8 cellular contexts compared by ENCODE assay signal in genomic region chr12:32756476-32757158, GRCh38. TPM values are rescaled to one million over a fixed set of nuclear protein-coding genes. Genes with fewer than 3 reads are reported as not detected.
DNase-seq lines count a peak whose midpoint lies in the region; ATAC-seq and TF ChIP-seq lines count a peak whose summit lies in the region.

No MANE protein-coding gene starts in this region.

- H3K36me3 Mint-ChIP-seq in T-helper 2 cell treated with Interferon-gamma antibody and Interleukin-4, amounts not matched to agents 5 μg/mL and 100 μg/mL, for 36 hours (ENCODE audit: low read depth) = peaks cover 16% of the 10 kb centered on the region
- H3K36me3 Mint-ChIP-seq in T-helper 17 cell (ENCODE audit: low read depth) (no peaks in the 10 kb centered on the region), glutamatergic neuron (ENCODE audit: unreplicated experiment) (no peaks in the 10 kb centered on the region)

- H3K4me3 ChIP-seq in subcutaneous abdominal adipose tissue (ENCODE audit: low read depth in 1 of 5, low read length in 5 of 5) (peak overlapping the region in 4 of 5 donors; percentile 79 to 100 (median 98)), right atrium auricular region (no peak overlapping the region)

- H3K4me1 Mint-ChIP-seq in T-helper 2 cell treated with Interferon-gamma antibody and Interleukin-4, amounts not matched to agents 5 μg/mL and 100 μg/mL, for 36 hours (ENCODE audit: low read depth) = peaks cover 19% of the 10 kb centered on the region
- H3K4me1 Mint-ChIP-seq in T-helper 17 cell (peaks cover 15% of the 10 kb centered on the region), glutamatergic neuron (ENCODE audit: low read depth, unreplicated experiment) (peaks cover 10% of the 10 kb centered on the region)

- H3K36me3 ChIP-seq in subcutaneous abdominal adipose tissue (ENCODE audit: control insufficient read depth in 5 of 5, insufficient read depth in 5 of 5, low read length in 5 of 5) (peaks cover 4 to 16% (median 9%) of the 10 kb centered on the region in 5 donors), right atrium auricular region (peaks cover 16% of the 10 kb centered on the region)

- H3K9me3 ChIP-seq in T-helper 17 cell (ENCODE audit: control insufficient read depth, low read length, poor library complexity, severe bottlenecking) (no peaks in the 10 kb centered on the region), subcutaneous abdominal adipose tissue (ENCODE audit: control insufficient read depth in 5 of 5, low read length in 5 of 5) (no peaks in the 10 kb centered on the region), right atrium auricular region (no peaks in the 10 kb centered on the region)

- no peaks in the 10 kb centered on the region for H3K27me3 Mint-ChIP-seq in T-helper 2 cell treated with Interferon-gamma antibody and Interleukin-4, amounts not matched to agents 5 μg/mL and 100 μg/mL, for 36 hours (ENCODE audit: low read depth)
- peaks cover 10% of the 10 kb centered on the region for H3K27me3 Mint-ChIP-seq in T-helper 17 cell
- peaks cover 4% of the 10 kb centered on the region for H3K27me3 Mint-ChIP-seq in glutamatergic neuron (ENCODE audit: unreplicated experiment)

- no peak for TF ChIP-seq CTCF in glutamatergic neuron (IDR thresholded peaks at IDR 0.05; ENCODE audit: partially characterized antibody, unreplicated experiment)
- no peak for TF ChIP-seq CTCF in right atrium auricular region (IDR thresholded peaks at IDR 0.05)

- no peaks in the 10 kb centered on the region for H3K9me3 Mint-ChIP-seq in T-helper 2 cell treated with Interferon-gamma antibody and Interleukin-4, amounts not matched to agents 5 μg/mL and 100 μg/mL, for 36 hours
- H3K9me3 Mint-ChIP-seq in glutamatergic neuron (ENCODE audit: unreplicated experiment) = peaks cover 4% of the 10 kb centered on the region

- no peak for DNase-seq in T-helper 2 cell treated with Interferon-gamma antibody and Interleukin-4, amounts not matched to agents 5 μg/mL and 100 μg/mL, for 36 hours (ENCODE audit: low spot score)
- DNase-seq in T-helper 2 cell (no peak), T-helper 17 cell (no peak), glutamatergic neuron (no peak), HPDE6-E6E7 (ENCODE audit: extremely low spot score) (no peak), right atrium auricular region (ENCODE audit: low spot score) (no peak)

- ATAC-seq in T-helper 17 cell = no peak
- no peak for ATAC-seq in HG03442 (IDR thresholded peaks at IDR 0.05; ENCODE audit: unreplicated experiment)

- H3K9ac ChIP-seq in subcutaneous abdominal adipose tissue (ENCODE audit: low read length in 5 of 5) = peak overlapping the region in 1 of 5 donors; percentile 92

- peak overlapping the region; percentile 74 for H3K4me3 Mint-ChIP-seq in T-helper 2 cell treated with Interferon-gamma antibody and Interleukin-4, amounts not matched to agents 5 μg/mL and 100 μg/mL, for 36 hours
- H3K4me3 Mint-ChIP-seq in T-helper 17 cell = peak overlapping the region; percentile 90
- peak overlapping the region; percentile 91 for H3K4me3 Mint-ChIP-seq in glutamatergic neuron (ENCODE audit: unreplicated experiment)

- peak overlapping the region; percentile 87 for H3K27ac ChIP-seq in subcutaneous abdominal adipose tissue (ENCODE audit: low read depth, low read length)
- peak overlapping the region in 1 of 2 donors; percentile 97 for H3K27ac ChIP-seq in right atrium auricular region

- H3K4me1 ChIP-seq in subcutaneous abdominal adipose tissue (ENCODE audit: control insufficient read depth in 5 of 5, insufficient read depth in 5 of 5, low read length in 5 of 5) (peaks cover 3 to 28% (median 23%) of the 10 kb centered on the region in 5 donors), right atrium auricular region (peaks cover 0 to 20% of the 10 kb centered on the region in 2 donors)

- peaks cover 0 to 2% (median 0%) of the 10 kb centered on the region in 5 donors for H3K27me3 ChIP-seq in subcutaneous abdominal adipose tissue (ENCODE audit: control insufficient read depth in 5 of 5, insufficient read depth in 4 of 5, low read length in 5 of 5)
- H3K27me3 ChIP-seq in right atrium auricular region = no peaks in the 10 kb centered on the region

- peak overlapping the region; percentile 62 for H3K27ac Mint-ChIP-seq in T-helper 2 cell treated with Interferon-gamma antibody and Interleukin-4, amounts not matched to agents 5 μg/mL and 100 μg/mL, for 36 hours
- H3K27ac Mint-ChIP-seq in T-helper 17 cell = peak overlapping the region; percentile 94
- peak overlapping the region; percentile 79 for H3K27ac Mint-ChIP-seq in glutamatergic neuron (ENCODE audit: unreplicated experiment)

RNA-seq across cellular contexts. Expression of gene YARS2, which starts 0.9 kb away (rescaled TPM):
- total RNA-seq in T-helper 17 cell (10 to 100 TPM; 15.1 to 18.1 TPM), glutamatergic neuron (ENCODE audit: unreplicated experiment) (10.0 TPM), right atrium auricular region (10 to 100 TPM in 1 of 2 donors, 1 to 10 TPM in 1; 8.3 to 10.7 TPM)

Comparison
In these comparisons a context has a peak if more than half of its experiments do, and no peak if none do; other contexts are left out.
1. H3K4me3 ChIP-seq: peak in subcutaneous abdominal adipose tissue (4 of 5); none in right atrium auricular region (0 of 2).
2. Peak in every context shown above with its lines, with median percentiles within 50 percentile points of each other: H3K27ac Mint-ChIP-seq and H3K4me3 Mint-ChIP-seq.